ENCODE assay signal across 26 cellular contexts in genomic region chr1:43997295-43997694, GRCh38. TPM values are rescaled to one million over a fixed set of nuclear protein-coding genes. Genes with fewer than 3 reads are reported as not detected.
DNase-seq lines count a peak whose midpoint lies in the region; ATAC-seq and TF ChIP-seq lines count a peak whose summit lies in the region.
"Had no signal": no experiment of that assay in that cellular context is flagged by ENCODE, and none has a peak within 500 bp of the region (broad histone marks: within the 10 kb centered on the region; RNA-seq: fewer than 3 reads in every experiment).

No MANE protein-coding gene starts in this region.

- no peak for TF ChIP-seq CTCF in left ventricle myocardium inferior (IDR thresholded peaks at IDR 0.05; ENCODE audit: borderline replicate concordance)
- no peak for TF ChIP-seq CTCF in CD4-positive, alpha-beta T cell (IDR thresholded peaks at IDR 0.05)

- POLR2A ChIA-PET in CD4-positive, alpha-beta T cell (lab: Charles Lee) = no interaction called here
- POLR2A ChIA-PET in activated CD4-positive, alpha-beta memory T cell treated with anti-CD3 and anti-CD28 coated beads for 36 hours (lab: Charles Lee) = no interaction called here

- no peak overlapping the region for H3K4me3 Mint-ChIP-seq in CD4-positive, alpha-beta T cell
- H3K4me3 Mint-ChIP-seq in activated CD4-positive, alpha-beta memory T cell treated with anti-CD3 and anti-CD28 coated beads for 36 hours = no peak overlapping the region
- H3K4me3 Mint-ChIP-seq: activated B cell treated with CpG ODN at 0.5 μM for 24 hours; activated naive CD4-positive, alpha-beta T cell treated with anti-CD3 and anti-CD28 coated beads, Interleukin-2, amount 10 ng/mL, durations not matched to agents 7 days and 5 days; activated T-cell treated with anti-CD3 and anti-CD28 coated beads, Interleukin-2, amount 50 U/mL, for 4 hours; central memory CD8-positive, alpha-beta T cell; memory B cell; natural killer cell treated with Interleukin-12 subunit alpha and Interleukin-12 subunit beta and Interleukin-15 and Interleukin-18, amount 100 ng/mL, for 72 hours had no signal

- DNase-seq in Right ventricle myocardium inferior (ENCODE audit: missing footprints) (peak; percentile 54), left ventricle myocardium inferior (no peak), SHP77 (lab: John Stamatoyannopoulos, UW) (peak; percentile 63 to 79), mesenchymal stem cell (no peak), HT-29 (ENCODE audit: low spot score) (no peak)
- no peak for DNase-seq in CD4-positive, alpha-beta T cell
- no peak for DNase-seq in activated CD4-positive, alpha-beta memory T cell treated with anti-CD3 and anti-CD28 coated beads for 36 hours
- DNase-seq: ACHN; activated B cell treated with CpG ODN at 0.5 μM for 24 hours; activated CD8-positive, alpha-beta memory T cell treated with anti-CD3 and anti-CD28 coated beads for 24 hours; activated naive CD4-positive, alpha-beta T cell treated with anti-CD3 and anti-CD28 coated beads, Interleukin-2, amount 10 ng/mL, durations not matched to agents 7 days and 5 days; activated T-cell treated with anti-CD3 and anti-CD28 coated beads, Interleukin-2, amount 50 U/mL, for 4 hours; GF-D8; KBM-7; kidney; NCI-H2081; NCI-H526 treated with DMSO at 0.1 percent for 48 hours had no signal

- no peak overlapping the region for H3K9ac ChIP-seq in mesenchymal stem cell (ENCODE audit: low read length)

- H3K27me3 Mint-ChIP-seq in CD4-positive, alpha-beta T cell = no peaks in the 10 kb centered on the region
- no peaks in the 10 kb centered on the region for H3K27me3 Mint-ChIP-seq in activated CD4-positive, alpha-beta memory T cell treated with anti-CD3 and anti-CD28 coated beads for 36 hours
- H3K27me3 Mint-ChIP-seq: activated B cell treated with CpG ODN at 0.5 μM for 24 hours; central memory CD8-positive, alpha-beta T cell; natural killer cell treated with Interleukin-12 subunit alpha and Interleukin-12 subunit beta and Interleukin-15 and Interleukin-18, amount 100 ng/mL, for 72 hours had no signal

- H2BK12ac ChIP-seq in mesenchymal stem cell (ENCODE audit: low read length in 2 of 2) = no peak overlapping the region

- H3K9me3 Mint-ChIP-seq in CD4-positive, alpha-beta T cell = no peaks in the 10 kb centered on the region
- H3K9me3 Mint-ChIP-seq in activated CD4-positive, alpha-beta memory T cell treated with anti-CD3 and anti-CD28 coated beads for 36 hours = no peaks in the 10 kb centered on the region
- H3K9me3 Mint-ChIP-seq: activated B cell treated with CpG ODN at 0.5 μM for 24 hours; activated naive CD4-positive, alpha-beta T cell treated with anti-CD3 and anti-CD28 coated beads, Interleukin-2, amount 10 ng/mL, durations not matched to agents 7 days and 5 days; activated T-cell treated with anti-CD3 and anti-CD28 coated beads, Interleukin-2, amount 50 U/mL, for 4 hours; central memory CD8-positive, alpha-beta T cell; memory B cell; natural killer cell treated with Interleukin-12 subunit alpha and Interleukin-12 subunit beta and Interleukin-15 and Interleukin-18, amount 100 ng/mL, for 72 hours had no signal

- H3K79me1 ChIP-seq in mesenchymal stem cell (replicated peaks; ENCODE audit: low read length, poor library complexity, severe bottlenecking) = no peaks in the 10 kb centered on the region

- H3K4me3 ChIP-seq in left ventricle myocardium inferior = no peak overlapping the region
- no peak overlapping the region for H3K4me3 ChIP-seq in mesenchymal stem cell (ENCODE audit: insufficient read depth in 1 of 2, low read depth in 1 of 2, low read length in 2 of 2)
- H3K4me3 ChIP-seq: BLaER1 treated with 17β-estradiol and CSF1 and Interleukin-3, amounts not matched to agents 10 nM and 100 nM; PC-9; SK-N-MC; vagina had no signal

- H2AK5ac ChIP-seq in mesenchymal stem cell (ENCODE audit: low read length, severe bottlenecking) = no peak overlapping the region

- no peak overlapping the region for H3K4ac ChIP-seq in mesenchymal stem cell (ENCODE audit: low read depth in 1 of 2, low read length in 2 of 2)

- 86% methylated on average over 13 of the region's 13 CpGs for WGBS in mesenchymal stem cell

- H3K36me3 Mint-ChIP-seq in CD4-positive, alpha-beta T cell (ENCODE audit: low read depth) = no peaks in the 10 kb centered on the region
- H3K36me3 Mint-ChIP-seq in activated CD4-positive, alpha-beta memory T cell treated with anti-CD3 and anti-CD28 coated beads for 36 hours = peaks cover 12% of the 10 kb centered on the region
- H3K36me3 Mint-ChIP-seq: activated naive CD4-positive, alpha-beta T cell treated with anti-CD3 and anti-CD28 coated beads, Interleukin-2, amount 10 ng/mL, durations not matched to agents 7 days and 5 days; memory B cell; natural killer cell treated with Interleukin-12 subunit alpha and Interleukin-12 subunit beta and Interleukin-15 and Interleukin-18, amount 100 ng/mL, for 72 hours had no signal

- H3K36me3 ChIP-seq in left ventricle myocardium inferior (no peaks in the 10 kb centered on the region), mesenchymal stem cell (ENCODE audit: control insufficient read depth in 1 of 2, insufficient read depth in 2 of 2, low read depth in 1 of 2, low read length in 2 of 2) (peaks cover 0 to 40% of the 10 kb centered on the region in 2 experiments)
- H3K36me3 ChIP-seq: BLaER1 treated with 17β-estradiol and CSF1 and Interleukin-3, amounts not matched to agents 10 nM and 100 nM had no signal

- H3K9me3 ChIP-seq in left ventricle myocardium inferior (replicated peaks) (no peaks in the 10 kb centered on the region), mesenchymal stem cell (ENCODE audit: control insufficient read depth, low read length) (no peaks in the 10 kb centered on the region)
- H3K9me3 ChIP-seq in CD4-positive, alpha-beta T cell (ENCODE audit: control insufficient read depth, low read length) = no peaks in the 10 kb centered on the region
- H3K9me3 ChIP-seq: BLaER1 treated with 17β-estradiol and CSF1 and Interleukin-3, amounts not matched to agents 10 nM and 100 nM; vagina had no signal

- peak overlapping the region in 1 of 2 experiments; percentile 71 for H3K18ac ChIP-seq in mesenchymal stem cell (ENCODE audit: low read depth in 1 of 2, low read length in 2 of 2)

- no peak overlapping the region for H3K27ac ChIP-seq in left ventricle myocardium inferior (replicated peaks)
- no peak overlapping the region for H3K27ac ChIP-seq in mesenchymal stem cell (ENCODE audit: low read length, poor library complexity, severe bottlenecking)
- no peak overlapping the region for H3K27ac ChIP-seq in CD4-positive, alpha-beta T cell (ENCODE audit: low read depth, low read length)
- H3K27ac ChIP-seq: BLaER1 treated with 17β-estradiol and CSF1 and Interleukin-3, amounts not matched to agents 10 nM and 100 nM; PC-9; SK-N-MC; vagina had no signal

- H3K27me3 ChIP-seq in left ventricle myocardium inferior (ENCODE audit: low read depth) (peaks cover 4% of the 10 kb centered on the region), mesenchymal stem cell (ENCODE audit: control insufficient read depth in 1 of 2, insufficient read depth in 1 of 2, low read length in 2 of 2) (no peaks in the 10 kb centered on the region)
- no peaks in the 10 kb centered on the region for H3K27me3 ChIP-seq in CD4-positive, alpha-beta T cell (ENCODE audit: control insufficient read depth, insufficient read depth, low read length)
- H3K27me3 ChIP-seq: BLaER1 treated with 17β-estradiol and CSF1 and Interleukin-3, amounts not matched to agents 10 nM and 100 nM; vagina had no signal

- intact Hi-C loops in Right ventricle myocardium inferior (cut with DNase I) (no loop called here), left ventricle myocardium inferior (cut with micrococcal nuclease) (no loop called here)
- intact Hi-C loops in CD4-positive, alpha-beta T cell (cut with DNase I, micrococcal nuclease) = no loop called here
- intact Hi-C loops in activated CD4-positive, alpha-beta memory T cell treated with anti-CD3 and anti-CD28 coated beads for 36 hours (cut with micrococcal nuclease) = no loop called here

- peak overlapping the region in 1 of 2 experiments; percentile 55 for H3K14ac ChIP-seq in mesenchymal stem cell (ENCODE audit: low read length in 2 of 2)

- H4K8ac ChIP-seq in mesenchymal stem cell (ENCODE audit: low read length) = peak overlapping the region; percentile 73

- no peak overlapping the region for H2BK15ac ChIP-seq in mesenchymal stem cell (ENCODE audit: low read depth, poor library complexity, severe bottlenecking)

- ATAC-seq in Right ventricle myocardium inferior = no peak
- no peak for ATAC-seq in CD4-positive, alpha-beta T cell (ENCODE audit: poor library complexity)
- ATAC-seq in HG02870 (IDR thresholded peaks at IDR 0.05; ENCODE audit: unreplicated experiment) = no peak
- ATAC-seq: activated T-cell treated with anti-CD3 and anti-CD28 coated beads, Interleukin-2, amount 50 U/mL, for 4 hours; natural killer cell treated with Interleukin-12 subunit alpha and Interleukin-12 subunit beta and Interleukin-15 and Interleukin-18, amount 100 ng/mL, for 72 hours; sciatic nerve had no signal

- peaks cover 7% of the 10 kb centered on the region for H3K4me1 Mint-ChIP-seq in CD4-positive, alpha-beta T cell (ENCODE audit: low read depth)
- H3K4me1 Mint-ChIP-seq in activated CD4-positive, alpha-beta memory T cell treated with anti-CD3 and anti-CD28 coated beads for 36 hours (ENCODE audit: low read depth) = peaks cover 4% of the 10 kb centered on the region

- H3K23ac ChIP-seq in mesenchymal stem cell (ENCODE audit: low read length in 2 of 2) = no peak overlapping the region

- CTCF ChIA-PET in CD4-positive, alpha-beta T cell (lab: Charles Lee) = no interaction called here
- CTCF ChIA-PET in activated CD4-positive, alpha-beta memory T cell treated with anti-CD3 and anti-CD28 coated beads for 36 hours (lab: Charles Lee) = no interaction called here

- H3K4me2 ChIP-seq in mesenchymal stem cell (ENCODE audit: low read length, poor library complexity, severe bottlenecking) = no peak overlapping the region
- H3K4me2 ChIP-seq: PC-9 had no signal

- no peak overlapping the region for H2BK120ac ChIP-seq in mesenchymal stem cell (ENCODE audit: low read depth, low read length)

- no peak overlapping the region for H2BK5ac ChIP-seq in mesenchymal stem cell (ENCODE audit: low read depth, low read length, poor library complexity, severe bottlenecking)

- H4K91ac ChIP-seq in mesenchymal stem cell (ENCODE audit: low read length) = no peak overlapping the region

- H3K4me1 ChIP-seq in left ventricle myocardium inferior (peaks cover under 1% of the 10 kb centered on the region), mesenchymal stem cell (ENCODE audit: control insufficient read depth, insufficient read depth, low read depth, low read length) (peaks cover 6% of the 10 kb centered on the region)

- H3K27ac Mint-ChIP-seq in CD4-positive, alpha-beta T cell = no peak overlapping the region
- H3K27ac Mint-ChIP-seq in activated CD4-positive, alpha-beta memory T cell treated with anti-CD3 and anti-CD28 coated beads for 36 hours = no peak overlapping the region
- H3K27ac Mint-ChIP-seq: activated B cell treated with CpG ODN at 0.5 μM for 24 hours; activated naive CD4-positive, alpha-beta T cell treated with anti-CD3 and anti-CD28 coated beads, Interleukin-2, amount 10 ng/mL, durations not matched to agents 7 days and 5 days; memory B cell; natural killer cell treated with Interleukin-12 subunit alpha and Interleukin-12 subunit beta and Interleukin-15 and Interleukin-18, amount 100 ng/mL, for 72 hours had no signal

- H2AFZ ChIP-seq in mesenchymal stem cell (ENCODE audit: low read depth, low read length) = no peak overlapping the region
- H2AFZ ChIP-seq: PC-9 had no signal

RNA-seq across cellular contexts. Expression of gene CCDC24, which starts 5.9 kb away (rescaled TPM):
- 0.89 TPM for total RNA-seq in Right ventricle myocardium inferior
- total RNA-seq in left ventricle myocardium inferior = 1.4 TPM
- 2.9 TPM for polyA plus RNA-seq in mesenchymal stem cell (2013, experiment 1 of 2)
- 3.2 TPM for polyA plus RNA-seq in mesenchymal stem cell (2013, experiment 2 of 2)
- 8.8 and 9.2 TPM in 2 replicates for total RNA-seq in HT-29 (2014; rRNA removed; shearing (Covaris generic))
- total RNA-seq in CD4-positive, alpha-beta T cell = 1 to 10 TPM in 1 of 2 experiments, under 1 TPM in 1; 0.98 to 1.4 TPM
- 1 to 10 TPM; 2.7 to 2.8 TPM for total RNA-seq in activated CD4-positive, alpha-beta memory T cell treated with anti-CD3 and anti-CD28 coated beads for 36 hours

RNA-seq across cellular contexts. Expression of gene B4GALT2, which starts 18.3 kb away (rescaled TPM):
- total RNA-seq in Right ventricle myocardium inferior (39.1 TPM), left ventricle myocardium inferior (40.3 TPM)
- polyA plus RNA-seq in mesenchymal stem cell (2013, experiment 1 of 2) = 37.4 TPM
- 35.8 TPM for polyA plus RNA-seq in mesenchymal stem cell (2013, experiment 2 of 2)
- 153 and 159 TPM in 2 replicates for total RNA-seq in HT-29 (2014; rRNA removed; shearing (Covaris generic))
- total RNA-seq in CD4-positive, alpha-beta T cell = under 1 TPM; 0.22 to 0.34 TPM
- 10 to 100 TPM; 26.1 TPM for total RNA-seq in activated CD4-positive, alpha-beta memory T cell treated with anti-CD3 and anti-CD28 coated beads for 36 hours

RNA-seq across cellular contexts. Expression of gene ATP6V0B, which starts 22.5 kb away (rescaled TPM):
- total RNA-seq in Right ventricle myocardium inferior = 84.5 TPM
- total RNA-seq in left ventricle myocardium inferior = 80.6 TPM
- 60.5 TPM for polyA plus RNA-seq in mesenchymal stem cell (2013, experiment 1 of 2)
- 64.4 TPM for polyA plus RNA-seq in mesenchymal stem cell (2013, experiment 2 of 2)
- total RNA-seq in HT-29 (2014; rRNA removed; shearing (Covaris generic)) = 254 and 277 TPM in 2 replicates
- 10 to 100 TPM; 42.9 to 47.0 TPM for total RNA-seq in CD4-positive, alpha-beta T cell
- 10 to 100 TPM; 84.8 to 85.1 TPM for total RNA-seq in activated CD4-positive, alpha-beta memory T cell treated with anti-CD3 and anti-CD28 coated beads for 36 hours

RNA-seq across cellular contexts. Expression of gene DPH2, which starts 27.5 kb away (rescaled TPM):
- 14.8 TPM for total RNA-seq in Right ventricle myocardium inferior
- total RNA-seq in left ventricle myocardium inferior = 18.2 TPM
- 8.8 TPM for polyA plus RNA-seq in mesenchymal stem cell (2013, experiment 1 of 2)
- polyA plus RNA-seq in mesenchymal stem cell (2013, experiment 2 of 2) = 9.0 TPM
- total RNA-seq in HT-29 (2014; rRNA removed; shearing (Covaris generic)) = 118 and 120 TPM in 2 replicates
- total RNA-seq in CD4-positive, alpha-beta T cell = 10 to 100 TPM; 10.3 to 12.0 TPM
- 10 to 100 TPM; 24.8 to 26.9 TPM for total RNA-seq in activated CD4-positive, alpha-beta memory T cell treated with anti-CD3 and anti-CD28 coated beads for 36 hours

RNA-seq across cellular contexts. Expression of gene SLC6A9, which starts 34.0 kb away (rescaled TPM):
- 1.5 TPM for total RNA-seq in Right ventricle myocardium inferior
- total RNA-seq in left ventricle myocardium inferior = 1.2 TPM
- polyA plus RNA-seq in mesenchymal stem cell (2013, experiment 1 of 2) = 18.3 TPM
- polyA plus RNA-seq in mesenchymal stem cell (2013, experiment 2 of 2) = 17.6 TPM
- total RNA-seq in HT-29 (2014; rRNA removed; shearing (Covaris generic)) = 1.0 and 1.9 TPM in 2 replicates
- under 1 TPM in 1 of 2 experiments, not detected in 1; 0.17 TPM for total RNA-seq in CD4-positive, alpha-beta T cell
- total RNA-seq in activated CD4-positive, alpha-beta memory T cell treated with anti-CD3 and anti-CD28 coated beads for 36 hours = 1 to 10 TPM; 7.4 to 7.9 TPM

Comparison
In these comparisons a context has a peak if more than half of its experiments do, and no peak if none do; other contexts are left out.
1. DNase-seq: peak in Right ventricle myocardium inferior (single experiment) and SHP77 (2 of 2); none in left ventricle myocardium inferior (single experiment), mesenchymal stem cell (single experiment), HT-29 (single experiment), CD4-positive, alpha-beta T cell (0 of 10) and activated CD4-positive, alpha-beta memory T cell treated with anti-CD3 and anti-CD28 coated beads for 36 hours (single experiment).
2. RNA of gene B4GALT2, which starts 18.3 kb away (total RNA-seq): 153 to 159 TPM in HT-29, 40.3 TPM in left ventricle myocardium inferior (single experiment), 39.1 TPM in Right ventricle myocardium inferior (single experiment) and 26.1 TPM in activated CD4-positive, alpha-beta memory T cell treated with anti-CD3 and anti-CD28 coated beads for 36 hours; 0.22 to 0.34 TPM in CD4-positive, alpha-beta T cell; every median in the first group is over 10 times any median in the second.